Comparison of ENCODE assay signal across 8 cellular contexts in genomic region chr4:1246111-1246881, GRCh38. TPM values are rescaled to one million over a fixed set of nuclear protein-coding genes. Genes with fewer than 3 reads are reported as not detected.
DNase-seq lines count a peak whose midpoint lies in the region; ATAC-seq, FAIRE-seq and TF ChIP-seq lines count a peak whose summit lies in the region.

No MANE protein-coding gene starts in this region.

- H3K9ac ChIP-seq in kidney (ENCODE audit: low read length in 2 of 2) = peak overlapping the region; percentile 6 to 85

- no peak for ATAC-seq in HG03045 (IDR thresholded peaks at IDR 0.05; ENCODE audit: unreplicated experiment)
- no peak for ATAC-seq in HG02852 (IDR thresholded peaks at IDR 0.05; ENCODE audit: unreplicated experiment)

- FAIRE-seq in kidney (lab: Jason Lieb, UNC) = no peak

- TF ChIP-seq EP300 in suprapubic skin (IDR thresholded peaks at IDR 0.05) = no peak

- no peak for TF ChIP-seq CTCF in adrenal gland (IDR thresholded peaks at IDR 0.05)
- TF ChIP-seq CTCF in kidney (IDR thresholded peaks at IDR 0.05; ENCODE audit: borderline replicate concordance, extremely low read depth, insufficient read depth) = no peak
- TF ChIP-seq CTCF in suprapubic skin (IDR thresholded peaks at IDR 0.05) = no peak

- H3K27ac ChIP-seq in adrenal gland (peak overlapping the region in 2 of 5 donors; percentile 97 to 99), kidney (ENCODE audit: low read depth in 2 of 2, low read length in 2 of 2) (peak overlapping the region in 1 of 2 donors; percentile 96), suprapubic skin (no peak overlapping the region)

- intact Hi-C loops in adrenal gland (cut with DNase I) = loop anchor here in 1 of 2 donors (5.0 kb wide), 2 partner anchors 79 to 106 kb away; no protein-coding TSS in a partner anchor
- intact Hi-C loops in kidney (cut with DNase I) = no loop called here

- H3K27me3 ChIP-seq in adrenal gland (no peaks in the 10 kb centered on the region), suprapubic skin (no peaks in the 10 kb centered on the region)

- H3K9me3 ChIP-seq in adrenal gland (replicated peaks in 1 of 3) = no peaks in the 10 kb centered on the region
- no peaks in the 10 kb centered on the region for H3K9me3 ChIP-seq in kidney (ENCODE audit: control insufficient read depth in 1 of 2, low read length in 2 of 2)
- no peaks in the 10 kb centered on the region for H3K9me3 ChIP-seq in suprapubic skin

- H3K4me3 ChIP-seq in adrenal gland = peak overlapping the region in 1 of 4 donors; percentile 83
- peak overlapping the region; percentile 63 to 74 for H3K4me3 ChIP-seq in kidney (ENCODE audit: low read length in 2 of 2)
- peak overlapping the region; percentile 96 for H3K4me3 ChIP-seq in suprapubic skin

- H3K36me3 ChIP-seq in adrenal gland (replicated peaks in 1 of 2) (peaks cover 0 to under 1% of the 10 kb centered on the region in 2 donors), kidney (ENCODE audit: control insufficient read depth in 1 of 2, insufficient read depth in 2 of 2, low read length in 2 of 2) (peaks cover 0 to under 1% of the 10 kb centered on the region in 2 donors), suprapubic skin (peaks cover 4% of the 10 kb centered on the region)

- WGBS in adrenal gland, 4 donors = 50 to 69% (median 61%) methylated on average over 16 to 24 of the region's 24 CpGs
- WGBS in suprapubic skin = 43% methylated on average over 18 of the region's 24 CpGs

- DNase-seq in activated effector memory CD4-positive, alpha-beta T cell treated with anti-CD3 and anti-CD28 coated beads, Interleukin-2, amount 50 U/mL, for 16 hours = peak; percentile 61
- no peak for DNase-seq in activated effector memory CD4-positive, alpha-beta T cell treated with Interleukin-2 at 50 U/mL for 16 hours
- peak in 6 of 7 donors; percentile 12 to 54 (median 20) for DNase-seq in adrenal gland
- peak; percentile 78 for DNase-seq in kidney
- DNase-seq in suprapubic skin (ENCODE audit: low spot score in 2 of 2) = peak; percentile 66 to 72
- no peak for DNase-seq in NCI-H187 treated with DMSO at 0.1 percent for 48 hours (lab: John Stamatoyannopoulos, UW)

- H3K4me1 ChIP-seq in adrenal gland (replicated peaks in 1 of 2) (peaks cover 26 to 68% of the 10 kb centered on the region in 2 donors), kidney (ENCODE audit: control insufficient read depth in 1 of 2, insufficient read depth in 1 of 2, low read depth in 1 of 2, low read length in 2 of 2) (peaks cover 30 to 68% of the 10 kb centered on the region in 2 donors), suprapubic skin (peaks cover 78% of the 10 kb centered on the region)

- no peak for TF ChIP-seq POLR2A in adrenal gland (IDR thresholded peaks at IDR 0.05)
- no peak for TF ChIP-seq POLR2A in suprapubic skin (IDR thresholded peaks at IDR 0.05)

RNA-seq across cellular contexts. Expression of gene CTBP1, which starts 2.6 kb away (rescaled TPM):
- 100 to 1,000 TPM; 143 to 293 (median 169) TPM for total RNA-seq in adrenal gland
- polyA plus RNA-seq in adrenal gland = 100 to 1,000 TPM in 2 of 3 donors, 10 to 100 TPM in 1; 45.7 to 172 (median 145) TPM
- 170 TPM for total RNA-seq in kidney
- 96.1 TPM for polyA plus RNA-seq in kidney (ENCODE audit: insufficient read depth, low read depth, low replicate concordance)
- 100 to 1,000 TPM; 145 to 255 (median 181) TPM for total RNA-seq in suprapubic skin

RNA-seq across cellular contexts. Expression of gene MAEA, which starts 43.4 kb away (rescaled TPM):
- total RNA-seq in adrenal gland (10 to 100 TPM; 60.2 to 96.8 (median 79.2) TPM), kidney (75.2 TPM), suprapubic skin (100 to 1,000 TPM in 1 of 4 donors, 10 to 100 TPM in 3; 58.7 to 112 (median 69.5) TPM)
- polyA plus RNA-seq in adrenal gland (100 to 1,000 TPM in 1 of 3 donors, 10 to 100 TPM in 2; 35.6 to 103 (median 70.3) TPM), kidney (ENCODE audit: insufficient read depth, low read depth, low replicate concordance) (65.0 TPM)

Comparison
In these comparisons a context has a peak if more than half of its experiments do, and no peak if none do; other contexts are left out.
1. DNase-seq: peak in activated effector memory CD4-positive, alpha-beta T cell treated with anti-CD3 and anti-CD28 coated beads, Interleukin-2, amount 50 U/mL, for 16 hours (single experiment), adrenal gland (6 of 7), kidney (single experiment) and suprapubic skin (2 of 2); none in activated effector memory CD4-positive, alpha-beta T cell treated with Interleukin-2 at 50 U/mL for 16 hours (single experiment) and NCI-H187 treated with DMSO at 0.1 percent for 48 hours (single experiment).